Comparison of ENCODE assay signal across 8 cellular contexts in the genomic region with DNA sequence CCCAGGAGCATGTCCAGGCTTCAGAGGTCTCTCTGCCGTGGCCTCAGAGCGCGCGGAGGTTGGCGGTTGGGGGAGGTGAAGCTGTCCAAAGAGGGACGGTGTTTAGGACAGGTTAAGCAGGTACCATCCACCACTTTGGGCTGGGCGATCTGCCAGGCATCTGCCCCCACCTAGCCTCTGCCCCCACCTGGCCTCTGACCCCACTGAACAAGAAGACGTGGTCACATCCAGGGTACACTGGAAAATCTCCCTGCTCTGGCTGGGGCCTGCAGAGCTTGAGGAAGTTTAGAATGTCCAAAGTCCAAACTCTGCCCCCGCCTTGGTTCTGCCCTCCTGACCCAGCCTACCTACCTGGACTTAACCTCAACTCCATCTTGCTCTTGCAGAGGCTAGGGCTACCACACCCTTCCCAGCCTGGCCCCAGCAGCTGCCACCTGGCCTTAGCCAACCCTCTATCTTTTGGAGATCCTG. TPM values are rescaled to one million over a fixed set of nuclear protein-coding genes. Genes with fewer than 3 reads are reported as not detected.
DNase-seq lines count a peak whose midpoint lies in the region; ATAC-seq and TF ChIP-seq lines count a peak whose summit lies in the region.

No MANE protein-coding gene starts in this region.

- ATAC-seq in left lung (no peak), GM19455 (IDR thresholded peaks at IDR 0.05; ENCODE audit: unreplicated experiment) (no peak)

- intact Hi-C loops in left lung (cut with DNase I) (no loop called here), stomach (cut with DNase I; ENCODE audit: low total_unique reads) (no loop called here)

- H3K36me3 Mint-ChIP-seq in T-helper 1 cell treated with Interleukin-12 subunit alpha and Interleukin-12 subunit beta and Interleukin-4 antibody, amounts not matched to agents 30 μg/mL and 1 μg/mL, for 36 hours (ENCODE audit: low read depth), result peaks cover 3% of the 10 kb centered on the region

- H3K27ac Mint-ChIP-seq in T-helper 1 cell treated with Interleukin-12 subunit alpha and Interleukin-12 subunit beta and Interleukin-4 antibody, amounts not matched to agents 30 μg/mL and 1 μg/mL, for 36 hours, result peak overlapping the region; percentile 39

- peaks cover 28% of the 10 kb centered on the region for H3K4me1 Mint-ChIP-seq in T-helper 1 cell treated with Interleukin-12 subunit alpha and Interleukin-12 subunit beta and Interleukin-4 antibody, amounts not matched to agents 30 μg/mL and 1 μg/mL, for 36 hours (ENCODE audit: low read depth)

- H3K27ac ChIP-seq in angular gyrus (ENCODE audit: low read depth, low read length) (peak overlapping the region; percentile 16), left lung (peak overlapping the region; percentile 87 to 93), stomach (peak overlapping the region; percentile 92 to 97 (median 96))

- H3K4me3 ChIP-seq in left lung, result peak overlapping the region; percentile 61 to 78
- H3K4me3 ChIP-seq in stomach, result peak overlapping the region; percentile 76 to 86 (median 84)

- no peaks in the 10 kb centered on the region for H3K36me3 ChIP-seq in left lung
- H3K36me3 ChIP-seq in stomach, result no peaks in the 10 kb centered on the region

- 26 to 54% (median 44%) methylated on average over 6 to 9 of the region's 9 CpGs for WGBS in stomach, 5 donors

- peak overlapping the region; percentile 82 for H3K4me3 Mint-ChIP-seq in T-helper 1 cell treated with Interleukin-12 subunit alpha and Interleukin-12 subunit beta and Interleukin-4 antibody, amounts not matched to agents 30 μg/mL and 1 μg/mL, for 36 hours

- H3K4me1 ChIP-seq in left lung (peaks cover 67 to 97% of the 10 kb centered on the region in 2 donors), stomach (peaks cover 82 to 98% (median 92%) of the 10 kb centered on the region in 4 donors)

- no peaks in the 10 kb centered on the region for H3K27me3 Mint-ChIP-seq in T-helper 1 cell treated with Interleukin-12 subunit alpha and Interleukin-12 subunit beta and Interleukin-4 antibody, amounts not matched to agents 30 μg/mL and 1 μg/mL, for 36 hours (ENCODE audit: low read depth)

- TF ChIP-seq POLR2A in stomach (IDR thresholded peaks at IDR 0.05), result no peak

- DNase-seq in T-helper 1 cell, result no peak
- DNase-seq in left lung, result no peak
- DNase-seq in stomach, result peak; percentile 49
- DNase-seq in SKM-1 treated with dmso at 0.1 percent for 144 hours (lab: John Stamatoyannopoulos, UW; ENCODE audit: unreplicated experiment), result no peak
- DNase-seq in glomerular visceral epithelial cell (ENCODE audit: extremely low spot score), result no peak

- TF ChIP-seq CTCF in left lung (IDR thresholded peaks at IDR 0.05) (no peak), stomach (IDR thresholded peaks at IDR 0.05) (no peak)

- H3K9me3 Mint-ChIP-seq in T-helper 1 cell treated with Interleukin-12 subunit alpha and Interleukin-12 subunit beta and Interleukin-4 antibody, amounts not matched to agents 30 μg/mL and 1 μg/mL, for 36 hours, result no peaks in the 10 kb centered on the region

- TF ChIP-seq EP300 in stomach (IDR thresholded peaks at IDR 0.05), result no peak

- H3K9me3 ChIP-seq in left lung (no peaks in the 10 kb centered on the region), stomach (no peaks in the 10 kb centered on the region)

- H3K27me3 ChIP-seq in left lung (peaks cover 0 to 50% of the 10 kb centered on the region in 2 donors), stomach (peaks cover 0 to 12% (median 0%) of the 10 kb centered on the region in 3 donors)

RNA-seq across cellular contexts. Expression of a gene that starts 1.6 kb away (rescaled TPM):
- total RNA-seq in left lung, result 100 to 1,000 TPM; 182 to 311 TPM
- total RNA-seq in stomach, result 100 to 1,000 TPM in 4 of 5 donors, 10 to 100 TPM in 1; 33.6 to 698 (median 193) TPM
- 10 to 100 TPM in 2 of 3 donors, 1 to 10 TPM in 1; 6.9 to 37.5 (median 29.5) TPM for polyA plus RNA-seq in stomach

RNA-seq across cellular contexts. Expression of a gene that starts 37.6 kb away (rescaled TPM):
- total RNA-seq in left lung (10 to 100 TPM; 20.7 to 32.0 TPM), stomach (100 to 1,000 TPM in 1 of 5 donors, 10 to 100 TPM in 2, 1 to 10 TPM in 2; 4.6 to 255 (median 31.2) TPM)
- 10 to 100 TPM; 13.5 to 20.6 (median 20.1) TPM for polyA plus RNA-seq in stomach

Comparison
In these comparisons a context has a peak if more than half of its experiments do, and no peak if none do; other contexts are left out.
1. H3K27ac ChIP-seq: peak in every context shown above with its lines; median percentile 96 in stomach; 90 in left lung; 16 in angular gyrus.